Comparison of ENCODE assay signal across 26 cellular contexts in genomic region chr17:57674894-57675293, GRCh38.
A peak's percentile ranks its signal among the peaks of the same experiment; 100 is the strongest.
DNase-seq lines count a peak whose midpoint lies in the region; ATAC-seq, FAIRE-seq and TF ChIP-seq lines count a peak whose summit lies in the region.
"Had no signal": no experiment of that assay in that cellular context is flagged by ENCODE, and none has a peak within 500 bp of the region (broad histone marks: within the 10 kb centered on the region; RNA-seq: fewer than 3 reads in every experiment).

No MANE protein-coding gene starts in this region.

- H3K4me1 ChIP-seq in HepG2 (ENCODE audit: insufficient read depth, low read length), result no peaks in the 10 kb centered on the region
- no peaks in the 10 kb centered on the region for H3K4me1 ChIP-seq in mucosa of descending colon (ENCODE audit: low read depth)
- H3K4me1 ChIP-seq: Caco-2, upper lobe of right lung had no signal

- ATAC-seq in HepG2 (no peak), mucosa of descending colon (no peak)
- ATAC-seq: activated T-cell treated with anti-CD3 and anti-CD28 coated beads, Interleukin-2, amount 50 U/mL, for 4 hours; left lobe of liver; natural killer cell treated with Interleukin-12 subunit alpha and Interleukin-12 subunit beta and Interleukin-15 and Interleukin-18, amount 100 ng/mL, for 72 hours; upper lobe of right lung had no signal

- H3K4me3 ChIP-seq in HepG2 (replicated peaks in 1 of 3; ENCODE audit: insufficient read depth in 1 of 3, low read depth in 2 of 3, low read length in 3 of 3), result no peak overlapping the region
- no peak overlapping the region for H3K4me3 ChIP-seq in mucosa of descending colon
- H3K4me3 ChIP-seq: ovary, Peyer's patch, suprapubic skin, upper lobe of right lung had no signal

- no peak overlapping the region for H3K4me3 Mint-ChIP-seq in activated CD4-positive, alpha-beta memory T cell treated with anti-CD3 and anti-CD28 coated beads, Interleukin-2, amount 10 ng/mL, durations not matched to agents 7 days and 5 days
- H3K4me3 Mint-ChIP-seq in activated CD4-positive, alpha-beta memory T cell treated with anti-CD3 and anti-CD28 coated beads for 36 hours, result no peak overlapping the region
- H3K4me3 Mint-ChIP-seq in osteocyte (ENCODE audit: unreplicated experiment), result no peak overlapping the region
- H3K4me3 Mint-ChIP-seq: activated T-cell treated with anti-CD3 and anti-CD28 coated beads, Interleukin-2, amount 50 U/mL, for 4 hours; CD14-positive monocyte; mesothelial cell of epicardium; natural killer cell treated with Interleukin-12 subunit alpha and Interleukin-12 subunit beta and Interleukin-15 and Interleukin-18, amount 100 ng/mL, for 72 hours had no signal

- no peak for TF ChIP-seq RAD21 in HepG2 (CRISPR knock-in tag; IDR thresholded peaks at IDR 0.05)

- no peak overlapping the region for H2AFZ ChIP-seq in HepG2 (ENCODE audit: low read length)

- peaks cover 28% of the 10 kb centered on the region for H3K4me1 Mint-ChIP-seq in activated CD4-positive, alpha-beta memory T cell treated with anti-CD3 and anti-CD28 coated beads, Interleukin-2, amount 10 ng/mL, durations not matched to agents 7 days and 5 days
- H3K4me1 Mint-ChIP-seq in activated CD4-positive, alpha-beta memory T cell treated with anti-CD3 and anti-CD28 coated beads for 36 hours (ENCODE audit: low read depth), result peaks cover 30% of the 10 kb centered on the region
- peaks cover 9% of the 10 kb centered on the region for H3K4me1 Mint-ChIP-seq in osteocyte (ENCODE audit: unreplicated experiment)

- H3K9me3 Mint-ChIP-seq in activated CD4-positive, alpha-beta memory T cell treated with anti-CD3 and anti-CD28 coated beads, Interleukin-2, amount 10 ng/mL, durations not matched to agents 7 days and 5 days, result no peaks in the 10 kb centered on the region
- H3K9me3 Mint-ChIP-seq in activated CD4-positive, alpha-beta memory T cell treated with anti-CD3 and anti-CD28 coated beads for 36 hours, result no peaks in the 10 kb centered on the region
- H3K9me3 Mint-ChIP-seq in osteocyte (ENCODE audit: unreplicated experiment), result no peaks in the 10 kb centered on the region
- H3K9me3 Mint-ChIP-seq: activated T-cell treated with anti-CD3 and anti-CD28 coated beads, Interleukin-2, amount 50 U/mL, for 4 hours; CD14-positive monocyte; mesothelial cell of epicardium; natural killer cell treated with Interleukin-12 subunit alpha and Interleukin-12 subunit beta and Interleukin-15 and Interleukin-18, amount 100 ng/mL, for 72 hours had no signal

- no peak overlapping the region for H3K9ac ChIP-seq in HepG2 (ENCODE audit: insufficient read depth, low read depth, low read length)

- in situ Hi-C loops in HepG2 (cut with HindIII; ENCODE audit: extremely low pct_ligation_motif_present, low pct_unique_long_range_greater_than_20kb), result no loop called here

- no peaks in the 10 kb centered on the region for H3K27me3 ChIP-seq in HepG2 (ENCODE audit: control insufficient read depth in 1 of 2, insufficient read depth in 2 of 2, low read length in 2 of 2)
- H3K27me3 ChIP-seq: ovary, Peyer's patch, suprapubic skin, upper lobe of right lung had no signal

- H3K36me3 Mint-ChIP-seq in activated CD4-positive, alpha-beta memory T cell treated with anti-CD3 and anti-CD28 coated beads, Interleukin-2, amount 10 ng/mL, durations not matched to agents 7 days and 5 days (ENCODE audit: low read depth), result peaks cover 9% of the 10 kb centered on the region
- peaks cover 6% of the 10 kb centered on the region for H3K36me3 Mint-ChIP-seq in activated CD4-positive, alpha-beta memory T cell treated with anti-CD3 and anti-CD28 coated beads for 36 hours
- H3K36me3 Mint-ChIP-seq in osteocyte (ENCODE audit: unreplicated experiment), result peaks cover 10% of the 10 kb centered on the region
- H3K36me3 Mint-ChIP-seq: natural killer cell treated with Interleukin-12 subunit alpha and Interleukin-12 subunit beta and Interleukin-15 and Interleukin-18, amount 100 ng/mL, for 72 hours had no signal

- H3K4me2 ChIP-seq in HepG2 (ENCODE audit: low read depth, low read length), result no peak overlapping the region

- H4K20me1 ChIP-seq in HepG2 (ENCODE audit: insufficient read depth, low read length), result no peaks in the 10 kb centered on the region

- intact Hi-C loops in activated CD4-positive, alpha-beta memory T cell treated with anti-CD3 and anti-CD28 coated beads for 36 hours (cut with micrococcal nuclease), result loop anchor here (5.0 kb wide), 1 partner anchor 233 kb away; no protein-coding TSS in a partner anchor
- intact Hi-C loops in HepG2 (cut with micrococcal nuclease; ENCODE audit: unreplicated experiment), result loop anchor here (5.0 to 10.0 kb wide), 3 partner anchors 70 to 218 kb away; partner anchors contain the start of gene CCDC182
- intact Hi-C loops in mucosa of descending colon (cut with DNase I, micrococcal nuclease), result loop anchor here in 1 of 2 donors (10.0 kb wide), 2 partner anchors 70 to 430 kb away; partner anchors contain the start of gene CCDC182

- TF ChIP-seq POLR2A in HepG2 (IDR thresholded peaks at IDR 0.05; ENCODE audit: insufficient read depth in 1 of 2, low read depth in 2 of 2, low read length in 2 of 2), result no peak

- no TSS peak for BruUV-seq in HepG2 (replicated peaks; lab: Mats Ljungman, UMichigan)

- TF ChIP-seq EP300 in HepG2 (IDR thresholded peaks at IDR 0.05; ENCODE audit: low read depth in 2 of 2, low read length in 2 of 2) (no peak), HepG2 (CRISPR knock-in tag; IDR thresholded peaks at IDR 0.05; ENCODE audit: borderline replicate concordance) (no peak)

- H3K9me3 ChIP-seq in HepG2 (ENCODE audit: low read length), result no peaks in the 10 kb centered on the region
- no peaks in the 10 kb centered on the region for H3K9me3 ChIP-seq in mucosa of descending colon
- H3K9me3 ChIP-seq: Caco-2, ovary, Peyer's patch, suprapubic skin, upper lobe of right lung had no signal

- 98% methylated on average over 22 of the region's 22 CpGs for WGBS in HepG2 (ENCODE audit: low lambda C conversion rate)

- FAIRE-seq in HepG2 (lab: Jason Lieb, UNC), result no peak

- no peaks in the 10 kb centered on the region for H3K27me3 Mint-ChIP-seq in activated CD4-positive, alpha-beta memory T cell treated with anti-CD3 and anti-CD28 coated beads, Interleukin-2, amount 10 ng/mL, durations not matched to agents 7 days and 5 days
- H3K27me3 Mint-ChIP-seq in activated CD4-positive, alpha-beta memory T cell treated with anti-CD3 and anti-CD28 coated beads for 36 hours, result no peaks in the 10 kb centered on the region
- H3K27me3 Mint-ChIP-seq in osteocyte (ENCODE audit: unreplicated experiment), result no peaks in the 10 kb centered on the region
- H3K27me3 Mint-ChIP-seq: natural killer cell treated with Interleukin-12 subunit alpha and Interleukin-12 subunit beta and Interleukin-15 and Interleukin-18, amount 100 ng/mL, for 72 hours had no signal

- POLR2A ChIA-PET in activated CD4-positive, alpha-beta memory T cell treated with anti-CD3 and anti-CD28 coated beads, Interleukin-2, amount 10 ng/mL, durations not matched to agents 7 days and 5 days (lab: Charles Lee), result no interaction called here
- POLR2A ChIA-PET in activated CD4-positive, alpha-beta memory T cell treated with anti-CD3 and anti-CD28 coated beads for 36 hours (lab: Charles Lee), result no interaction called here
- POLR2A ChIA-PET in HepG2 (lab: Yijun Ruan, JAX), result no interaction called here

- H3K79me2 ChIP-seq in HepG2 (ENCODE audit: insufficient read depth, low read length), result no peaks in the 10 kb centered on the region

- H3K36me3 ChIP-seq in HepG2 (replicated peaks in 1 of 2; ENCODE audit: control insufficient read depth in 1 of 2, insufficient read depth in 2 of 2, low read length in 2 of 2) (peaks cover 29 to 60% of the 10 kb centered on the region in 2 experiments), mucosa of descending colon (ENCODE audit: low read depth) (no peaks in the 10 kb centered on the region)
- H3K36me3 ChIP-seq: ovary, Peyer's patch, upper lobe of right lung had no signal

- no peak overlapping the region for H3K27ac ChIP-seq in HepG2 (ENCODE audit: extremely low read length, insufficient read depth, low read length)
- H3K27ac ChIP-seq: 22Rv1, epithelial cell of prostate, ovary, Peyer's patch, suprapubic skin, upper lobe of right lung had no signal

- CTCF ChIA-PET in activated CD4-positive, alpha-beta memory T cell treated with anti-CD3 and anti-CD28 coated beads, Interleukin-2, amount 10 ng/mL, durations not matched to agents 7 days and 5 days (lab: Charles Lee), result interaction anchor here (0.5 to 2.7 kb wide), 3 partner anchors 77 to 490 kb away, joined by 4 to 9 read pairs (median 6); no protein-coding TSS in a partner anchor
- CTCF ChIA-PET in activated CD4-positive, alpha-beta memory T cell treated with anti-CD3 and anti-CD28 coated beads for 36 hours (lab: Charles Lee), result interaction anchor here (0.7 to 1.2 kb wide), 4 partner anchors 76 to 432 kb away, joined by 3 to 4 read pairs (median 4); no protein-coding TSS in a partner anchor
- CTCF ChIA-PET in HepG2 (lab: Yijun Ruan, JAX; ENCODE audit: low intra/inter-chr PET ratio, low total read pairs), result no interaction called here

- DNase-seq in activated CD4-positive, alpha-beta memory T cell treated with anti-CD3 and anti-CD28 coated beads, Interleukin-2, amount 10 ng/mL, durations not matched to agents 7 days and 5 days, result peak; percentile 9
- no peak for DNase-seq in activated CD4-positive, alpha-beta memory T cell treated with anti-CD3 and anti-CD28 coated beads for 36 hours
- peak in 33 of 58 donors; percentile 18 to 79 (median 45) for DNase-seq in anterior cingulate cortex (lab: John Stamatoyannopoulos, UW)
- DNase-seq in HepG2 (ENCODE audit: low spot score), result no peak
- peak; percentile 82 for DNase-seq in osteocyte (ENCODE audit: extremely low spot score, unreplicated experiment)
- DNase-seq in cerebellum (ENCODE audit: low spot score), result no peak
- DNase-seq in Kasumi-1 (lab: John Stamatoyannopoulos, UW), result no peak
- no peak for DNase-seq in mucosa of descending colon
- DNase-seq: activated CD4-positive, alpha-beta T cell treated with anti-CD3 and anti-CD28 coated beads for 1 hour; activated naive CD4-positive, alpha-beta T cell treated with Interleukin-2 at 50 U/mL for 16 hours; activated T-cell treated with anti-CD3 and anti-CD28 coated beads, Interleukin-2, amount 50 U/mL, for 4 hours; Caco-2; effector CD8-positive, alpha-beta T cell; GF-D8; Peyer's patch; SHP77 treated with DMSO at 0.1 percent for 48 hours; stimulated activated naive CD4-positive, alpha-beta T cell treated with Interleukin-2 at 50 U/mL for 16 hours; upper lobe of right lung had no signal

- TF ChIP-seq CTCF in HepG2 (CRISPR knock-in tag; IDR thresholded peaks at IDR 0.05) (no peak), osteocyte (IDR thresholded peaks at IDR 0.05) (no peak), mucosa of descending colon (IDR thresholded peaks at IDR 0.05) (no peak)

- no peak overlapping the region for H3K27ac Mint-ChIP-seq in activated CD4-positive, alpha-beta memory T cell treated with anti-CD3 and anti-CD28 coated beads, Interleukin-2, amount 10 ng/mL, durations not matched to agents 7 days and 5 days
- H3K27ac Mint-ChIP-seq in activated CD4-positive, alpha-beta memory T cell treated with anti-CD3 and anti-CD28 coated beads for 36 hours, result no peak overlapping the region
- no peak overlapping the region for H3K27ac Mint-ChIP-seq in osteocyte (ENCODE audit: unreplicated experiment)
- H3K27ac Mint-ChIP-seq: CD14-positive monocyte, mesothelial cell of epicardium had no signal

TF ChIP-seq in HepG2, 621 proteins besides CTCF, POLR2A, EP300 and RAD21 (continues in another document):
- TF ChIP-seq ZNF446 (CRISPR knock-in tag; IDR thresholded peaks at IDR 0.05) (no peak), ISX (CRISPR knock-in tag; conservative IDR thresholded peaks at IDR 0.05) (no peak)

Comparison
In these comparisons a context has a peak if more than half of its experiments do, and no peak if none do; other contexts are left out.
1. DNase-seq: peak in activated CD4-positive, alpha-beta memory T cell treated with anti-CD3 and anti-CD28 coated beads, Interleukin-2, amount 10 ng/mL, durations not matched to agents 7 days and 5 days (single experiment), anterior cingulate cortex (33 of 58) and osteocyte (single experiment); none in activated CD4-positive, alpha-beta memory T cell treated with anti-CD3 and anti-CD28 coated beads for 36 hours (single experiment), HepG2 (single experiment), cerebellum (single experiment), Kasumi-1 (0 of 2) and mucosa of descending colon (0 of 3).